17 cellular contexts compared by ENCODE assay signal in genomic region chr2:140589273-140589672, GRCh38.
"Had no signal": no experiment of that assay in that cellular context is flagged by ENCODE, and none has a peak within 500 bp of the region (broad histone marks: within the 10 kb centered on the region; RNA-seq: fewer than 3 reads in every experiment).

No MANE protein-coding gene starts in this region.

- H3K4me1 ChIP-seq: right atrium auricular region, suprapubic skin had no signal

- H3K27me3 Mint-ChIP-seq: activated naive CD8-positive, alpha-beta T cell treated with anti-CD3 and anti-CD28 coated beads for 36 hours had no signal

- H3K27ac Mint-ChIP-seq: activated naive CD8-positive, alpha-beta T cell treated with anti-CD3 and anti-CD28 coated beads for 36 hours; nephron; type B pancreatic cell had no signal

- H2AFZ ChIP-seq: hepatocyte had no signal

- H3K9me3 ChIP-seq: right atrium auricular region, suprapubic skin had no signal

- H3K4me1 Mint-ChIP-seq: activated naive CD8-positive, alpha-beta T cell treated with anti-CD3 and anti-CD28 coated beads for 36 hours had no signal

- H3K79me2 ChIP-seq: hepatocyte had no signal

- H3K27me3 ChIP-seq: hepatocyte, right atrium auricular region, suprapubic skin had no signal

- DNase-seq: activated CD4-positive, alpha-beta T cell treated with anti-CD3 and anti-CD28 coated beads, Interleukin-2, amount 50 U/mL, for 1 hour; activated CD8-positive, alpha-beta memory T cell treated with anti-CD3 and anti-CD28 coated beads for 24 hours; activated gamma-delta T cell treated with Interleukin-2 at 50 U/mL for 16 hours; activated naive CD8-positive, alpha-beta T cell treated with anti-CD3 and anti-CD28 coated beads for 36 hours; anterior cingulate cortex; dermis blood vessel endothelial cell; kidney glomerular epithelial cell; occipital lobe; small intestine; stimulated activated CD4-positive, alpha-beta T cell treated with anti-CD3 and anti-CD28 coated beads, Interleukin-4, amount 100 ng/mL, for 24 hours; stimulated activated naive CD4-positive, alpha-beta T cell; T-helper 9 cell had no signal

- H3K36me3 ChIP-seq: right atrium auricular region, suprapubic skin had no signal

- H3K9me3 Mint-ChIP-seq: activated naive CD8-positive, alpha-beta T cell treated with anti-CD3 and anti-CD28 coated beads for 36 hours; nephron; type B pancreatic cell had no signal

- H3K4me2 ChIP-seq: hepatocyte had no signal

- H3K36me3 Mint-ChIP-seq: activated naive CD8-positive, alpha-beta T cell treated with anti-CD3 and anti-CD28 coated beads for 36 hours; type B pancreatic cell had no signal

- H3K27ac ChIP-seq: hepatocyte, right atrium auricular region, suprapubic skin had no signal

- H3K4me3 ChIP-seq: hepatocyte, right atrium auricular region, suprapubic skin had no signal

- H3K4me3 Mint-ChIP-seq: activated naive CD8-positive, alpha-beta T cell treated with anti-CD3 and anti-CD28 coated beads for 36 hours; nephron; type B pancreatic cell had no signal
